ENCODE assay signal across 18 cellular contexts in genomic region chr21:35664683-35665082, GRCh38.
DNase-seq lines count a peak whose midpoint lies in the region; ATAC-seq, FAIRE-seq and TF ChIP-seq lines count a peak whose summit lies in the region.
"Had no signal": no experiment of that assay in that cellular context is flagged by ENCODE, and none has a peak within 500 bp of the region (broad histone marks: within the 10 kb centered on the region; RNA-seq: fewer than 3 reads in every experiment).

No MANE protein-coding gene starts in this region.

- H3K9me2 ChIP-seq in OCI-LY7 (ENCODE audit: insufficient read depth, low read length) = no peaks in the 10 kb centered on the region

- H2AFZ ChIP-seq in mammary epithelial cell (ENCODE audit: low read depth, low read length) = no peak overlapping the region
- H2AFZ ChIP-seq in astrocyte (ENCODE audit: low read depth, low read length) = no peak overlapping the region
- H2AFZ ChIP-seq in smooth muscle cell (ENCODE audit: low read depth) = no peak overlapping the region
- no peak overlapping the region for H2AFZ ChIP-seq in OCI-LY7 (ENCODE audit: low read length)

- in situ Hi-C loops in mammary epithelial cell (cut with MboI; ENCODE audit: low sequenced_read_pairs in 2 of 2) = no loop called here

- H3K9ac ChIP-seq in mammary epithelial cell (ENCODE audit: insufficient read depth, low read length) (no peak overlapping the region), astrocyte (ENCODE audit: low read length) (no peak overlapping the region), smooth muscle cell (ENCODE audit: low read depth) (no peak overlapping the region)

- no peak for FAIRE-seq in astrocyte (lab: Jason Lieb, UNC)

- no peaks in the 10 kb centered on the region for H3K36me3 Mint-ChIP-seq in MCF 10A (ENCODE audit: insufficient read depth, unreplicated experiment)
- H3K36me3 Mint-ChIP-seq in astrocyte (ENCODE audit: low read depth, unreplicated experiment) = no peaks in the 10 kb centered on the region

- peak overlapping the region; percentile 49 for H3K27ac ChIP-seq in mammary epithelial cell (ENCODE audit: insufficient read depth, low read depth, low read length)
- peak overlapping the region; percentile 1 for H3K27ac ChIP-seq in astrocyte (ENCODE audit: low read depth, low read length)
- H3K27ac ChIP-seq in smooth muscle cell (ENCODE audit: low read depth) = peak overlapping the region; percentile 50
- H3K27ac ChIP-seq in esophagus squamous epithelium = no peak overlapping the region
- no peak overlapping the region for H3K27ac ChIP-seq in OCI-LY7 (ENCODE audit: low read depth, low read length, poor library complexity, severe bottlenecking)

- intact Hi-C loops in mammary epithelial cell (cut with micrococcal nuclease) = no loop called here
- intact Hi-C loops in MCF 10A (cut with micrococcal nuclease) = no loop called here
- intact Hi-C loops in esophagus squamous epithelium (cut with DNase I) = no loop called here
- intact Hi-C loops in OCI-LY7 (cut with micrococcal nuclease; ENCODE audit: unreplicated experiment) = no loop called here

- peaks cover 22% of the 10 kb centered on the region for H3K4me1 ChIP-seq in mammary epithelial cell (ENCODE audit: insufficient read depth, low read length)
- peaks cover 8% of the 10 kb centered on the region for H3K4me1 ChIP-seq in astrocyte (ENCODE audit: insufficient read depth, low read length)
- H3K4me1 ChIP-seq in smooth muscle cell (ENCODE audit: low read depth) = no peaks in the 10 kb centered on the region
- H3K4me1 ChIP-seq in esophagus squamous epithelium = no peaks in the 10 kb centered on the region
- no peaks in the 10 kb centered on the region for H3K4me1 ChIP-seq in OCI-LY7 (ENCODE audit: insufficient read depth, low read length, poor library complexity, severe bottlenecking)

- BruUV-seq in mammary epithelial cell (replicated peaks; lab: Mats Ljungman, UMichigan) = no TSS peak
- no TSS peak for BruUV-seq in MCF 10A (replicated peaks; lab: Mats Ljungman, UMichigan)
- BruUV-seq in OCI-LY7 (replicated peaks; lab: Mats Ljungman, UMichigan) = no TSS peak

- H3K27me3 Mint-ChIP-seq in MCF 10A (ENCODE audit: insufficient read depth, unreplicated experiment) (peaks cover 48% of the 10 kb centered on the region), astrocyte (ENCODE audit: low read depth, unreplicated experiment) (peaks cover 11% of the 10 kb centered on the region)

- no peak overlapping the region for H3K27ac Mint-ChIP-seq in MCF 10A (ENCODE audit: low read depth, unreplicated experiment)
- no peak overlapping the region for H3K27ac Mint-ChIP-seq in astrocyte (ENCODE audit: unreplicated experiment)

- H3K36me3 ChIP-seq in mammary epithelial cell (ENCODE audit: insufficient read depth, low read length) (no peaks in the 10 kb centered on the region), astrocyte (ENCODE audit: insufficient read depth, low read length) (no peaks in the 10 kb centered on the region), smooth muscle cell (ENCODE audit: low read depth) (no peaks in the 10 kb centered on the region), esophagus squamous epithelium (no peaks in the 10 kb centered on the region), OCI-LY7 (ENCODE audit: insufficient read depth, low read length) (no peaks in the 10 kb centered on the region)

- no peaks in the 10 kb centered on the region for H3K9me3 ChIP-seq in mammary epithelial cell (replicated peaks; ENCODE audit: insufficient read depth, low read length)
- H3K9me3 ChIP-seq in astrocyte (ENCODE audit: insufficient read depth, low read depth, low read length) = no peaks in the 10 kb centered on the region
- no peaks in the 10 kb centered on the region for H3K9me3 ChIP-seq in smooth muscle cell (replicated peaks; ENCODE audit: low read depth)
- no peaks in the 10 kb centered on the region for H3K9me3 ChIP-seq in esophagus squamous epithelium
- no peaks in the 10 kb centered on the region for H3K9me3 ChIP-seq in OCI-LY7 (ENCODE audit: low read length)

- H3K9me3 Mint-ChIP-seq in MCF 10A (ENCODE audit: unreplicated experiment) = no peaks in the 10 kb centered on the region
- H3K9me3 Mint-ChIP-seq in astrocyte (ENCODE audit: unreplicated experiment) = peaks cover 2% of the 10 kb centered on the region

- TF ChIP-seq POLR2A in esophagus squamous epithelium (IDR thresholded peaks at IDR 0.05) = no peak

- DNase-seq in mammary epithelial cell = peak; percentile 97
- DNase-seq in MCF 10A (ENCODE audit: unreplicated experiment) = no peak
- DNase-seq in astrocyte (ENCODE audit: low read depth) = peak; percentile 90
- DNase-seq in smooth muscle cell (lab: John Stamatoyannopoulos, UW; ENCODE audit: unreplicated experiment) = no peak
- DNase-seq in esophagus squamous epithelium (lab: John Stamatoyannopoulos, UW) = no peak
- DNase-seq in OCI-LY7 (ENCODE audit: low spot score) = no peak
- no peak for DNase-seq in ureter (ENCODE audit: low spot score)
- DNase-seq: activated CD4-positive, CD25-positive, alpha-beta regulatory T cell treated with anti-CD3 and anti-CD28 coated beads, Interleukin-2, amount 50 U/mL, for 72 hours; activated naive CD4-positive, alpha-beta T cell; AML-193; central memory CD4-positive, alpha-beta T cell; DMS53; glutamatergic neuron; left colon; stimulated activated CD4-positive, alpha-beta T cell treated with anti-CD3 and anti-CD28 coated beads, Interleukin-4, amount 100 ng/mL, for 1 hour; stimulated activated naive CD4-positive, alpha-beta T cell treated with Interleukin-2 at 50 U/mL for 16 hours; SW 1271 had no signal

- H3K4me1 Mint-ChIP-seq in MCF 10A (ENCODE audit: insufficient read depth, unreplicated experiment) (no peaks in the 10 kb centered on the region), astrocyte (ENCODE audit: low read depth, unreplicated experiment) (peaks cover 10% of the 10 kb centered on the region)

- H4K20me1 ChIP-seq in mammary epithelial cell (ENCODE audit: insufficient read depth, low read length) = no peaks in the 10 kb centered on the region
- no peaks in the 10 kb centered on the region for H4K20me1 ChIP-seq in astrocyte (ENCODE audit: insufficient read depth, low read length)
- no peaks in the 10 kb centered on the region for H4K20me1 ChIP-seq in smooth muscle cell (ENCODE audit: low read depth)
- H4K20me1 ChIP-seq in OCI-LY7 (ENCODE audit: insufficient read depth, low read length) = no peaks in the 10 kb centered on the region

- POLR2A ChIA-PET in MCF 10A (lab: Yijun Ruan, JAX) (interaction anchor here (0.7 kb wide), 1 partner anchor 97 kb away, joined by 3 read pairs; no protein-coding TSS in a partner anchor), OCI-LY7 (lab: Charles Lee) (interaction anchor here (0.8 kb wide), 1 partner anchor 21 kb away, joined by 4 read pairs; no protein-coding TSS in a partner anchor)

- dilution Hi-C loops in mammary epithelial cell (cut with HindIII; ENCODE audit: low sequenced_read_pairs) = no loop called here

- CTCF ChIA-PET in mammary epithelial cell (lab: Charles Lee; ENCODE audit: low non-redundant PET) (no interaction called here), MCF 10A (lab: Yijun Ruan, JAX) (interaction anchor here (0.6 kb wide), 1 partner anchor 284 kb away, joined by 4 read pairs; no protein-coding TSS in a partner anchor), OCI-LY7 (lab: Charles Lee; ENCODE audit: unreplicated experiment) (no interaction called here)

- WGBS in mammary epithelial cell (ENCODE audit: low coverage, missing lambda C conversion rate) = 0% methylated on average over 3 of the region's 3 CpGs
- WGBS in smooth muscle cell (ENCODE audit: low lambda C conversion rate) = 74% methylated on average over 3 of the region's 3 CpGs
- WGBS in esophagus squamous epithelium, 2 donors = 76 to 77% methylated on average over 3 of the region's 3 CpGs

- no peaks in the 10 kb centered on the region for H3F3A ChIP-seq in smooth muscle cell (ENCODE audit: low read depth)

- no peak overlapping the region for H3K4me3 Mint-ChIP-seq in MCF 10A (ENCODE audit: unreplicated experiment)
- H3K4me3 Mint-ChIP-seq in astrocyte (ENCODE audit: unreplicated experiment) = no peak overlapping the region

- H3K4me2 ChIP-seq in mammary epithelial cell (ENCODE audit: insufficient read depth, low read depth, low read length) (peak overlapping the region; percentile 42), astrocyte (ENCODE audit: low read length) (peak overlapping the region; percentile 51), smooth muscle cell (no peak overlapping the region), OCI-LY7 (ENCODE audit: low read length) (no peak overlapping the region)

- no peaks in the 10 kb centered on the region for H3K79me2 ChIP-seq in mammary epithelial cell (ENCODE audit: insufficient read depth, low read length)
- H3K79me2 ChIP-seq in astrocyte (ENCODE audit: insufficient read depth, low read length) = no peaks in the 10 kb centered on the region
- no peaks in the 10 kb centered on the region for H3K79me2 ChIP-seq in smooth muscle cell (ENCODE audit: low read depth)
- H3K79me2 ChIP-seq in OCI-LY7 (ENCODE audit: insufficient read depth, low read depth, low read length) = no peaks in the 10 kb centered on the region

- peak; percentile 67 for ATAC-seq in HG03565 (IDR thresholded peaks at IDR 0.05; ENCODE audit: unreplicated experiment)
- ATAC-seq: left colon had no signal

- TF ChIP-seq CTCF in mammary epithelial cell (conservative IDR thresholded peaks at IDR 0.05 in 1 of 2, IDR thresholded peaks at IDR 0.05 in 1 of 2; ENCODE audit: extremely low read depth in 1 of 2, insufficient read depth in 1 of 2, low read depth in 1 of 2, low read length in 2 of 2) = no peak
- no peak for TF ChIP-seq CTCF in MCF 10A (IDR thresholded peaks at IDR 0.05; ENCODE audit: unreplicated experiment)
- no peak for TF ChIP-seq CTCF in astrocyte (IDR thresholded peaks at IDR 0.05; ENCODE audit: insufficient read depth, low read depth, low read length)
- no peak for TF ChIP-seq CTCF in smooth muscle cell (IDR thresholded peaks at IDR 0.05; ENCODE audit: borderline replicate concordance, insufficient read depth, poor library complexity, severe bottlenecking)
- no peak for TF ChIP-seq CTCF in esophagus squamous epithelium (IDR thresholded peaks at IDR 0.05)
- no peak for TF ChIP-seq CTCF in OCI-LY7 (conservative IDR thresholded peaks at IDR 0.05; ENCODE audit: low read length)

- H3K4me3 ChIP-seq in mammary epithelial cell (replicated peaks in 1 of 3; ENCODE audit: insufficient read depth in 1 of 3, low read depth in 2 of 3, low read length in 3 of 3) (no peak overlapping the region), astrocyte (ENCODE audit: insufficient read depth, low read depth, low read length) (no peak overlapping the region), smooth muscle cell (no peak overlapping the region), esophagus squamous epithelium (no peak overlapping the region), OCI-LY7 (ENCODE audit: low read depth, low read length, poor library complexity, severe bottlenecking) (no peak overlapping the region)

- H3K27me3 ChIP-seq in mammary epithelial cell (ENCODE audit: insufficient read depth, low read length) (no peaks in the 10 kb centered on the region), astrocyte (ENCODE audit: insufficient read depth, low read length) (no peaks in the 10 kb centered on the region), smooth muscle cell (ENCODE audit: low read depth) (no peaks in the 10 kb centered on the region), esophagus squamous epithelium (peaks cover 0 to 4% (median 0%) of the 10 kb centered on the region in 4 donors)

Comparison
In these comparisons a context has a peak if more than half of its experiments do, and no peak if none do; other contexts are left out.
1. DNase-seq: peak in mammary epithelial cell (single experiment) and astrocyte (single experiment); none in MCF 10A (single experiment), smooth muscle cell (single experiment), esophagus squamous epithelium (single experiment), OCI-LY7 (single experiment) and ureter (single experiment).
2. H3K27ac ChIP-seq: peak in mammary epithelial cell (single experiment), astrocyte (single experiment) and smooth muscle cell (single experiment); none in esophagus squamous epithelium (0 of 4) and OCI-LY7 (single experiment).
3. H3K4me2 ChIP-seq: peak in mammary epithelial cell (single experiment) and astrocyte (single experiment); none in smooth muscle cell (single experiment) and OCI-LY7 (single experiment).